ENCODE assay signal across 13 cellular contexts in genomic region chr7:29969706-29970105, GRCh38.
"Had no signal": no experiment of that assay in that cellular context is flagged by ENCODE, and none has a peak within 500 bp of the region (broad histone marks: within the 10 kb centered on the region; RNA-seq: fewer than 3 reads in every experiment).

No MANE protein-coding gene starts in this region.

- ATAC-seq: natural killer cell had no signal

- H3K27ac ChIP-seq: esophagus muscularis mucosa, ovary, upper lobe of left lung had no signal

- H3K27ac Mint-ChIP-seq: activated naive CD4-positive, alpha-beta T cell treated with anti-CD3 and anti-CD28 coated beads, Interleukin-2, amount 10 ng/mL, durations not matched to agents 7 days and 5 days; activated T-helper 2 cell treated with anti-CD3 and anti-CD28 coated beads, Interferon-gamma antibody, Interleukin-2, Interleukin-4, amounts not matched to agents 10 μg/mL and 5 μg/mL and 100 μg/mL, durations not matched to agents 14 hours and 24 hours and 36 hours had no signal

- H3K9me3 ChIP-seq: esophagus muscularis mucosa, ovary, upper lobe of left lung had no signal

- DNase-seq: activated CD4-positive, alpha-beta T cell treated with anti-CD3 and anti-CD28 coated beads, Interleukin-2, amount 50 U/mL, for 1 hour; activated CD4-positive, CD25-positive, alpha-beta regulatory T cell; activated naive CD4-positive, alpha-beta T cell treated with anti-CD3 and anti-CD28 coated beads, Interleukin-2, amount 10 ng/mL, durations not matched to agents 7 days and 5 days; brain microvascular endothelial cell; immature natural killer cell; left cardiac atrium; natural killer cell; ovary; stimulated activated CD4-positive, alpha-beta T cell treated with anti-CD3 and anti-CD28 coated beads, Interleukin-4, amount 100 ng/mL, for 4 hours; upper lobe of left lung had no signal

- H3K4me1 ChIP-seq: upper lobe of left lung had no signal

- H3K36me3 ChIP-seq: brain microvascular endothelial cell, ovary, upper lobe of left lung had no signal

- H3K9me3 Mint-ChIP-seq: activated naive CD4-positive, alpha-beta T cell treated with anti-CD3 and anti-CD28 coated beads, Interleukin-2, amount 10 ng/mL, durations not matched to agents 7 days and 5 days; activated T-helper 2 cell treated with anti-CD3 and anti-CD28 coated beads, Interferon-gamma antibody, Interleukin-2, Interleukin-4, amounts not matched to agents 10 μg/mL and 5 μg/mL and 100 μg/mL, durations not matched to agents 14 hours and 24 hours and 36 hours; immature natural killer cell; natural killer cell had no signal

- H3K4me3 ChIP-seq: esophagus muscularis mucosa, lung, ovary, upper lobe of left lung had no signal

- H3K36me3 Mint-ChIP-seq: activated naive CD4-positive, alpha-beta T cell treated with anti-CD3 and anti-CD28 coated beads, Interleukin-2, amount 10 ng/mL, durations not matched to agents 7 days and 5 days; natural killer cell had no signal

- H3K27me3 ChIP-seq: brain microvascular endothelial cell, esophagus muscularis mucosa, ovary, upper lobe of left lung had no signal

- H3K4me3 Mint-ChIP-seq: activated naive CD4-positive, alpha-beta T cell treated with anti-CD3 and anti-CD28 coated beads, Interleukin-2, amount 10 ng/mL, durations not matched to agents 7 days and 5 days; immature natural killer cell; natural killer cell had no signal
